ENCODE assay signal across 8 cellular contexts in genomic region chr13:21673592-21674270, GRCh38. TPM values are rescaled to one million over a fixed set of nuclear protein-coding genes. Genes with fewer than 3 reads are reported as not detected.
DNase-seq lines count a peak whose midpoint lies in the region; ATAC-seq and TF ChIP-seq lines count a peak whose summit lies in the region.

No MANE protein-coding gene starts in this region.

- peaks cover 6 to 82% (median 29%) of the 10 kb centered on the region in 9 donors for H3K27me3 ChIP-seq in heart left ventricle
- no peaks in the 10 kb centered on the region for H3K27me3 ChIP-seq in parathyroid adenoma (ENCODE audit: control insufficient read depth, insufficient read depth, low read length)

- peak in 1 of 12 donors; percentile 25 for TF ChIP-seq CTCF in heart left ventricle (IDR thresholded peaks at IDR 0.05)
- TF ChIP-seq CTCF in parathyroid adenoma (IDR thresholded peaks at IDR 0.05), result no peak

- H3K36me3 ChIP-seq in heart left ventricle (no peaks in the 10 kb centered on the region), parathyroid adenoma (ENCODE audit: control insufficient read depth, insufficient read depth, low read length) (no peaks in the 10 kb centered on the region)

- peak overlapping the region; percentile 97 for H3K4me2 ChIP-seq in parathyroid adenoma (ENCODE audit: low read length)

- peak overlapping the region; percentile 69 for H2AFZ ChIP-seq in parathyroid adenoma

- H3K9ac ChIP-seq in parathyroid adenoma, result no peak overlapping the region

- intact Hi-C loops in heart left ventricle (cut with DNase I), result loop anchor here in 3 of 10 donors (2.0 to 10.0 kb wide), 4 partner anchors 63 to 751 kb away; no protein-coding TSS in a partner anchor

- H3K4me3 ChIP-seq in heart left ventricle, result peak overlapping the region; percentile 44 to 85 (median 66)
- peak overlapping the region; percentile 55 for H3K4me3 ChIP-seq in parathyroid adenoma (ENCODE audit: low read depth, low read length)

- H3K4me1 ChIP-seq in heart left ventricle, result peaks cover 0 to 63% (median 30%) of the 10 kb centered on the region in 12 donors
- peaks cover 6% of the 10 kb centered on the region for H3K4me1 ChIP-seq in parathyroid adenoma

- TF ChIP-seq POLR2A in heart left ventricle (IDR thresholded peaks at IDR 0.05), result no peak

- WGBS in heart left ventricle, 4 donors, result 1% methylated on average over 28 to 74 of the region's 74 CpGs

- ATAC-seq in HG02571 (IDR thresholded peaks at IDR 0.05; ENCODE audit: unreplicated experiment) (peak; percentile 27), heart left ventricle (peak; percentile 33 to 66 (median 46))

- DNase-seq in NCI-H82 (lab: John Stamatoyannopoulos, UW) (peak; percentile 40), NCI-H82 treated with DMSO at 0.1 percent for 48 hours (lab: John Stamatoyannopoulos, UW; ENCODE audit: unreplicated experiment) (no peak), NCI-H774 (lab: John Stamatoyannopoulos, UW) (peak; percentile 27), heart left ventricle (peak; percentile 35 to 67 (median 47)), GDM1 (lab: John Stamatoyannopoulos, UW) (no peak)
- DNase-seq in activated naive CD4-positive, alpha-beta T cell treated with Interleukin-2 at 50 U/mL for 16 hours, result peak; percentile 48

- H3K79me2 ChIP-seq in parathyroid adenoma, result no peaks in the 10 kb centered on the region

- H3K9me3 ChIP-seq in heart left ventricle (no peaks in the 10 kb centered on the region), parathyroid adenoma (ENCODE audit: control insufficient read depth, low read length) (no peaks in the 10 kb centered on the region)

- H3K27ac ChIP-seq in heart left ventricle, result peak overlapping the region; percentile 72 to 94 (median 83)
- no peak overlapping the region for H3K27ac ChIP-seq in parathyroid adenoma

RNA-seq across cellular contexts. Expression of gene FGF9, which starts 2.9 kb away (rescaled TPM):
- total RNA-seq in heart left ventricle, result 10 to 100 TPM in 4 of 9 donors, 1 to 10 TPM in 5; 1.9 to 12.5 (median 8.3) TPM
- polyA plus RNA-seq in heart left ventricle, result 1 to 10 TPM; 1.7 to 3.6 TPM

Comparison
In these comparisons a context has a peak if more than half of its experiments do, and no peak if none do; other contexts are left out.
1. DNase-seq: peak in NCI-H82 (single experiment), NCI-H774 (single experiment), activated naive CD4-positive, alpha-beta T cell treated with Interleukin-2 at 50 U/mL for 16 hours (single experiment) and heart left ventricle (5 of 5); none in NCI-H82 treated with DMSO at 0.1 percent for 48 hours (single experiment) and GDM1 (single experiment).